In the genomic region with DNA sequence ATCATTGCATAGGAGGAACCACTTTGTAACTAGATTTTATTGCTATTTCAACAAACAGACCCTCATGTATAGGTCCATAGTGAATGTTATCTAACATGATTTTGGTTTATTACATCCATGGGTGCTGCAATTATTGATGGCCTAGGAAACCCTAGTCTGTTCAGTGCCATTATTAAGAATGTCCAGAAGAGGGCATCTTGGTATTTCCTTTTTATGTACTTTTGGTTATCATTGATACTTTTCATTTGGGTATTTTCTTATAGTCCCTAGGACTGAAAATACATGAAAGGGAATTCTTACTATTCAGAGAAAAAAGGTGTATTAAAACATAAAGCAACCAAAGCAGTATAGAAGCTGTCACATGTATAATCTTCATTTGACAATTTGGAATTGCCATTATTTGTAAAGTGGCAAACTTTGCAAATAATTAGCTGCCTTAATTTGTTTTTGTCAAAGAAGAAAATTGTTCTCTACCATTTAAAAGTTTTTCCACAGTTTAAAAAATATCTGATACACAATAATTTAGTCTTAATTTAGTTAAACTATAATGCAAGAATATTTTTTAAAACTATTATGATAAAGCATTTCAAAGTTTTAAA, we compare ENCODE assay signal across 8 cellular contexts. TPM values are rescaled to one million over a fixed set of nuclear protein-coding genes. Genes with fewer than 3 reads are reported as not detected.
DNase-seq lines count a peak whose midpoint lies in the region; ATAC-seq and TF ChIP-seq lines count a peak whose summit lies in the region.

No MANE protein-coding gene starts in this region.

- H3K4me1 ChIP-seq in HUES48 (ENCODE audit: control insufficient read depth, insufficient read depth, low read length) (peaks cover 19% of the 10 kb centered on the region), foreskin keratinocyte (no peaks in the 10 kb centered on the region)

- no peak overlapping the region for H2AFZ ChIP-seq in SU-DHL-6 (ENCODE audit: low read depth, low read length, severe bottlenecking)

- H4K20me1 ChIP-seq in SU-DHL-6 (ENCODE audit: low read depth, low read length): no peaks in the 10 kb centered on the region

- intact Hi-C loops in Right ventricle myocardium superior (cut with DNase I): loop anchor here (10.0 kb wide), 1 partner anchor 201 kb away; no protein-coding TSS in a partner anchor

- H3K36me3 ChIP-seq in HUES48 (ENCODE audit: control insufficient read depth, insufficient read depth, low read length) (peaks cover 35% of the 10 kb centered on the region), SU-DHL-6 (ENCODE audit: low read length) (peaks cover 29% of the 10 kb centered on the region)

- H3K9me3 ChIP-seq in HUES48 (ENCODE audit: control insufficient read depth, insufficient read depth, low read length): no peaks in the 10 kb centered on the region
- H3K9me3 ChIP-seq in SU-DHL-6 (ENCODE audit: insufficient read depth, low read length): no peaks in the 10 kb centered on the region

- H3K27me3 ChIP-seq in HUES48 (ENCODE audit: control insufficient read depth, insufficient read depth, low read length): no peaks in the 10 kb centered on the region
- H3K27me3 ChIP-seq in SU-DHL-6 (ENCODE audit: low read length): no peaks in the 10 kb centered on the region
- no peaks in the 10 kb centered on the region for H3K27me3 ChIP-seq in foreskin keratinocyte

- H3K79me2 ChIP-seq in SU-DHL-6 (ENCODE audit: insufficient read depth, low read length): no peaks in the 10 kb centered on the region

- no peaks in the 10 kb centered on the region for H3K27me3 Mint-ChIP-seq in stimulated activated naive B cell treated with anti-CD40 and anti-IgM and Interleukin-4, amounts not matched to agents 10 μg/mL and 1 μg/mL and 100 μg/mL, for 72 hours

- H3K27ac ChIP-seq in HUES48 (ENCODE audit: low read depth, low read length) (peak overlapping the region; percentile 68), SU-DHL-6 (ENCODE audit: low read depth, low read length) (no peak overlapping the region), foreskin keratinocyte (no peak overlapping the region)

- H3K36me3 Mint-ChIP-seq in stimulated activated naive B cell treated with anti-CD40 and anti-IgM and Interleukin-4, amounts not matched to agents 10 μg/mL and 1 μg/mL and 100 μg/mL, for 72 hours: peaks cover 26 to 32% of the 10 kb centered on the region in 2 donors

- H3K9ac ChIP-seq in HUES48 (ENCODE audit: low read depth, low read length) (no peak overlapping the region), SU-DHL-6 (ENCODE audit: low read length) (no peak overlapping the region)

- ATAC-seq in foreskin keratinocyte: no peak
- peak; percentile 29 to 50 for ATAC-seq in stimulated activated naive B cell treated with anti-CD40 and anti-IgM and Interleukin-4, amounts not matched to agents 10 μg/mL and 1 μg/mL and 100 μg/mL, for 72 hours (replicated peaks)
- no peak for ATAC-seq in Right ventricle myocardium superior (ENCODE audit: poor library complexity)

- H3K4me1 Mint-ChIP-seq in stimulated activated naive B cell treated with anti-CD40 and anti-IgM and Interleukin-4, amounts not matched to agents 10 μg/mL and 1 μg/mL and 100 μg/mL, for 72 hours: no peaks in the 10 kb centered on the region

- no peak overlapping the region for H3K4me2 ChIP-seq in SU-DHL-6 (ENCODE audit: low read depth, low read length, poor library complexity, severe bottlenecking)

- H3K9me2 ChIP-seq in SU-DHL-6 (replicated peaks; ENCODE audit: insufficient read depth, low read length): no peaks in the 10 kb centered on the region

- no peaks in the 10 kb centered on the region for H3K9me3 Mint-ChIP-seq in stimulated activated naive B cell treated with anti-CD40 and anti-IgM and Interleukin-4, amounts not matched to agents 10 μg/mL and 1 μg/mL and 100 μg/mL, for 72 hours

- H3K4me3 Mint-ChIP-seq in stimulated activated naive B cell treated with anti-CD40 and anti-IgM and Interleukin-4, amounts not matched to agents 10 μg/mL and 1 μg/mL and 100 μg/mL, for 72 hours: no peak overlapping the region

- no peak overlapping the region for H3K4me3 ChIP-seq in HUES48 (ENCODE audit: low read depth, low read length)
- no peak overlapping the region for H3K4me3 ChIP-seq in SU-DHL-6 (ENCODE audit: insufficient read depth, low read length, poor library complexity, severe bottlenecking)

- no peak overlapping the region for H3K27ac Mint-ChIP-seq in stimulated activated naive B cell treated with anti-CD40 and anti-IgM and Interleukin-4, amounts not matched to agents 10 μg/mL and 1 μg/mL and 100 μg/mL, for 72 hours

- H3F3A ChIP-seq in SU-DHL-6 (ENCODE audit: insufficient read depth): peaks cover 10% of the 10 kb centered on the region; the same call in 1 of the 2 replicates

- TF ChIP-seq CTCF in SU-DHL-6 (IDR thresholded peaks at IDR 0.05; ENCODE audit: insufficient read depth, low read length, poor library complexity, severe bottlenecking): peak; percentile 43
- peak; percentile 76 for TF ChIP-seq CTCF in foreskin keratinocyte (conservative IDR thresholded peaks at IDR 0.05)

- DNase-seq in EL: peak; percentile 36
- peak in 1 of 2 donors; percentile 13 for DNase-seq in foreskin keratinocyte
- DNase-seq in stimulated activated naive B cell treated with anti-CD40 and anti-IgM and Interleukin-4, amounts not matched to agents 10 μg/mL and 1 μg/mL and 100 μg/mL, for 72 hours: no peak
- DNase-seq in NCI-H2107 (lab: John Stamatoyannopoulos, UW): no peak
- DNase-seq in cortex of kidney (lab: John Stamatoyannopoulos, UW): no peak
- DNase-seq in Right ventricle myocardium superior: no peak

RNA-seq across cellular contexts. Expression of gene CNOT10, which starts 48.7 kb away (rescaled TPM):
- total RNA-seq in foreskin keratinocyte: 23.8 and 26.0 TPM in 2 replicates
- polyA plus RNA-seq in foreskin keratinocyte: 22.6 and 23.1 TPM in 2 replicates
- total RNA-seq in Right ventricle myocardium superior: 12.5 TPM

Comparison
In these comparisons a context has a peak if more than half of its experiments do, and no peak if none do; other contexts are left out.
1. ATAC-seq: peak in stimulated activated naive B cell treated with anti-CD40 and anti-IgM and Interleukin-4, amounts not matched to agents 10 μg/mL and 1 μg/mL and 100 μg/mL, for 72 hours (2 of 2); none in foreskin keratinocyte (single experiment) and Right ventricle myocardium superior (single experiment).